36 cellular contexts compared by ENCODE assay signal in genomic region chr6:161761966-161762365, GRCh38.
"Had no signal": no experiment of that assay in that cellular context is flagged by ENCODE, and none has a peak within 500 bp of the region (broad histone marks: within the 10 kb centered on the region; RNA-seq: fewer than 3 reads in every experiment).

No MANE protein-coding gene starts in this region.

- H3K4me3 Mint-ChIP-seq: activated B cell treated with CpG ODN at 0.5 μM for 24 hours; activated CD4-positive, alpha-beta memory T cell treated with anti-CD3 and anti-CD28 coated beads for 36 hours; activated CD4-positive, alpha-beta T cell treated with anti-CD3 and anti-CD28 coated beads, Interleukin-2, amount 10 ng/mL, durations not matched to agents 24 days and 14 days; activated CD8-positive, alpha-beta T cell treated with anti-CD3 and anti-CD28 coated beads for 36 hours; activated naive CD4-positive, alpha-beta T cell treated with anti-CD3 and anti-CD28 coated beads for 36 hours; activated naive CD8-positive, alpha-beta T cell treated with anti-CD3 and anti-CD28 coated beads for 36 hours; activated T-cell treated with anti-CD3 and anti-CD28 coated beads, Interleukin-2, amount 50 U/mL, for 4 hours; activated T-cell treated with anti-CD3 and anti-CD28 coated beads, Interleukin-2, amount 50 U/mL, for 72 hours; activated T-helper 1 cell treated with anti-CD3 and anti-CD28 coated beads, Interleukin-12 subunit alpha, Interleukin-12 subunit beta, Interleukin-2, Interleukin-4 antibody, amounts not matched to agents 30 ng/mL and 10 ng/mL and 1 ng/mL, durations not matched to agents 14 hours and 24 hours and 36 hours; activated T-helper 17 cell treated with anti-CD3 and anti-CD28 coated beads, Interleukin-2, amount 50 U/mL, for 72 hours; brain; central memory CD8-positive, alpha-beta T cell; T-helper 1 cell treated with Interleukin-12 subunit alpha and Interleukin-12 subunit beta and Interleukin-4 antibody, amounts not matched to agents 30 μg/mL and 1 μg/mL, for 36 hours; T-helper 2 cell treated with Interferon-gamma antibody and Interleukin-4, amounts not matched to agents 5 μg/mL and 100 μg/mL, for 36 hours had no signal

- H3K9me3 Mint-ChIP-seq: activated B cell treated with CpG ODN at 0.5 μM for 24 hours; activated CD4-positive, alpha-beta memory T cell treated with anti-CD3 and anti-CD28 coated beads for 36 hours; activated CD4-positive, alpha-beta T cell treated with anti-CD3 and anti-CD28 coated beads, Interleukin-2, amount 10 ng/mL, durations not matched to agents 24 days and 14 days; activated CD8-positive, alpha-beta T cell treated with anti-CD3 and anti-CD28 coated beads for 36 hours; activated naive CD4-positive, alpha-beta T cell treated with anti-CD3 and anti-CD28 coated beads for 36 hours; activated naive CD8-positive, alpha-beta T cell treated with anti-CD3 and anti-CD28 coated beads for 36 hours; activated T-cell treated with anti-CD3 and anti-CD28 coated beads, Interleukin-2, amount 50 U/mL, for 4 hours; activated T-cell treated with anti-CD3 and anti-CD28 coated beads, Interleukin-2, amount 50 U/mL, for 72 hours; activated T-helper 1 cell treated with anti-CD3 and anti-CD28 coated beads, Interleukin-12 subunit alpha, Interleukin-12 subunit beta, Interleukin-2, Interleukin-4 antibody, amounts not matched to agents 30 ng/mL and 10 ng/mL and 1 ng/mL, durations not matched to agents 14 hours and 24 hours and 36 hours; activated T-helper 17 cell treated with anti-CD3 and anti-CD28 coated beads, Interleukin-2, amount 50 U/mL, for 72 hours; central memory CD8-positive, alpha-beta T cell; T-helper 1 cell treated with Interleukin-12 subunit alpha and Interleukin-12 subunit beta and Interleukin-4 antibody, amounts not matched to agents 30 μg/mL and 1 μg/mL, for 36 hours; T-helper 2 cell treated with Interferon-gamma antibody and Interleukin-4, amounts not matched to agents 5 μg/mL and 100 μg/mL, for 36 hours had no signal

- H3K4me1 ChIP-seq: adrenal gland had no signal

- H3K9me3 ChIP-seq: adrenal gland had no signal

- H3K27me3 Mint-ChIP-seq: activated B cell treated with CpG ODN at 0.5 μM for 24 hours; activated CD4-positive, alpha-beta memory T cell treated with anti-CD3 and anti-CD28 coated beads for 36 hours; activated CD4-positive, alpha-beta T cell treated with anti-CD3 and anti-CD28 coated beads, Interleukin-2, amount 10 ng/mL, durations not matched to agents 24 days and 14 days; activated CD8-positive, alpha-beta T cell treated with anti-CD3 and anti-CD28 coated beads for 36 hours; activated naive CD8-positive, alpha-beta T cell treated with anti-CD3 and anti-CD28 coated beads for 36 hours; activated T-helper 17 cell treated with anti-CD3 and anti-CD28 coated beads, Interleukin-2, amount 50 U/mL, for 72 hours; central memory CD8-positive, alpha-beta T cell had no signal

- H3K36me3 ChIP-seq: adrenal gland, cardiac muscle cell had no signal

- H3K4me3 ChIP-seq: adrenal gland, cardiac muscle cell had no signal

- H3K4me1 Mint-ChIP-seq: activated B cell treated with CpG ODN at 0.5 μM for 24 hours; activated CD4-positive, alpha-beta T cell treated with anti-CD3 and anti-CD28 coated beads, Interleukin-2, amount 10 ng/mL, durations not matched to agents 24 days and 14 days; activated naive CD8-positive, alpha-beta T cell treated with anti-CD3 and anti-CD28 coated beads for 36 hours; activated T-helper 17 cell treated with anti-CD3 and anti-CD28 coated beads, Interleukin-2, amount 50 U/mL, for 72 hours; central memory CD8-positive, alpha-beta T cell had no signal

- H3K36me3 Mint-ChIP-seq: activated CD4-positive, alpha-beta memory T cell treated with anti-CD3 and anti-CD28 coated beads for 36 hours; activated naive CD4-positive, alpha-beta T cell treated with anti-CD3 and anti-CD28 coated beads, Interleukin-2, amount 50 U/mL, for 72 hours; activated naive CD8-positive, alpha-beta T cell treated with anti-CD3 and anti-CD28 coated beads for 36 hours; brain had no signal

- H3K27ac ChIP-seq: adrenal gland, cardiac muscle cell, VCaP had no signal

- H3K27me3 ChIP-seq: adrenal gland, cardiac muscle cell had no signal

- H3K27ac Mint-ChIP-seq: activated B cell treated with CpG ODN at 0.5 μM for 24 hours; activated CD4-positive, alpha-beta memory T cell treated with anti-CD3 and anti-CD28 coated beads for 36 hours; activated CD4-positive, alpha-beta T cell treated with anti-CD3 and anti-CD28 coated beads, Interleukin-2, amount 10 ng/mL, durations not matched to agents 24 days and 14 days; activated CD8-positive, alpha-beta T cell treated with anti-CD3 and anti-CD28 coated beads for 36 hours; activated naive CD4-positive, alpha-beta T cell treated with anti-CD3 and anti-CD28 coated beads for 36 hours; activated naive CD4-positive, alpha-beta T cell treated with anti-CD3 and anti-CD28 coated beads, Interleukin-2, amount 50 U/mL, for 72 hours; activated naive CD8-positive, alpha-beta T cell treated with anti-CD3 and anti-CD28 coated beads for 36 hours; activated T-cell treated with anti-CD3 and anti-CD28 coated beads, Interleukin-2, amount 50 U/mL, for 72 hours; activated T-helper 1 cell treated with anti-CD3 and anti-CD28 coated beads, Interleukin-12 subunit alpha, Interleukin-12 subunit beta, Interleukin-2, Interleukin-4 antibody, amounts not matched to agents 30 ng/mL and 10 ng/mL and 1 ng/mL, durations not matched to agents 14 hours and 24 hours and 36 hours; activated T-helper 17 cell treated with anti-CD3 and anti-CD28 coated beads, Interleukin-2, amount 50 U/mL, for 72 hours; brain; T-helper 1 cell treated with Interleukin-12 subunit alpha and Interleukin-12 subunit beta and Interleukin-4 antibody, amounts not matched to agents 30 μg/mL and 1 μg/mL, for 36 hours; T-helper 2 cell treated with Interferon-gamma antibody and Interleukin-4, amounts not matched to agents 5 μg/mL and 100 μg/mL, for 36 hours had no signal

- DNase-seq: activated B cell treated with CpG ODN at 0.5 μM for 24 hours; activated CD4-positive, alpha-beta memory T cell treated with anti-CD3 and anti-CD28 coated beads for 36 hours; activated CD4-positive, alpha-beta T cell treated with anti-CD3 and anti-CD28 coated beads for 4 hours; activated CD4-positive, alpha-beta T cell treated with anti-CD3 and anti-CD28 coated beads, Interleukin-2, amount 10 ng/mL, durations not matched to agents 24 days and 14 days; activated CD4-positive, alpha-beta T cell treated with anti-CD3 and anti-CD28 coated beads, Interleukin-2, amount 50 U/mL, for 1 hour; activated CD4-positive, alpha-beta T cell treated with anti-CD3 and anti-CD28 coated beads, Interleukin-2, amount 50 U/mL, for 4 hours; activated CD4-positive, CD25-positive, alpha-beta regulatory T cell treated with anti-CD3 and anti-CD28 coated beads, Interleukin-2, amount 50 U/mL, for 72 hours; activated CD8-positive, alpha-beta memory T cell treated with anti-CD3 and anti-CD28 coated beads, Interleukin-2, amount 50 U/mL, for 4 hours; activated CD8-positive, alpha-beta T cell treated with anti-CD3 and anti-CD28 coated beads for 36 hours; activated effector memory CD4-positive, alpha-beta T cell treated with anti-CD3 and anti-CD28 coated beads, Interleukin-2, amount 50 U/mL, for 16 hours; activated gamma-delta T cell treated with Interleukin-2 at 50 U/mL for 16 hours; activated naive CD4-positive, alpha-beta T cell; activated naive CD4-positive, alpha-beta T cell treated with anti-CD3 and anti-CD28 coated beads for 36 hours; activated naive CD4-positive, alpha-beta T cell treated with anti-CD3 and anti-CD28 coated beads, Interleukin-2, amount 50 U/mL, for 16 hours; activated naive CD8-positive, alpha-beta T cell treated with anti-CD3 and anti-CD28 coated beads for 36 hours; activated T-cell treated with anti-CD3 and anti-CD28 coated beads for 4 hours; activated T-cell treated with anti-CD3 and anti-CD28 coated beads, Interleukin-2, amount 50 U/mL, for 1 hour; activated T-cell treated with anti-CD3 and anti-CD28 coated beads, Interleukin-2, amount 50 U/mL, for 4 hours; activated T-cell treated with anti-CD3 and anti-CD28 coated beads, Interleukin-2, amount 50 U/mL, for 72 hours; adrenal gland; amniotic stem cell; aorta; caudate nucleus; cerebellar nuclear complex; T-helper 1 cell; T-helper 2 cell; T-helper 9 cell had no signal
